16 cellular contexts compared by ENCODE assay signal in the genomic region with DNA sequence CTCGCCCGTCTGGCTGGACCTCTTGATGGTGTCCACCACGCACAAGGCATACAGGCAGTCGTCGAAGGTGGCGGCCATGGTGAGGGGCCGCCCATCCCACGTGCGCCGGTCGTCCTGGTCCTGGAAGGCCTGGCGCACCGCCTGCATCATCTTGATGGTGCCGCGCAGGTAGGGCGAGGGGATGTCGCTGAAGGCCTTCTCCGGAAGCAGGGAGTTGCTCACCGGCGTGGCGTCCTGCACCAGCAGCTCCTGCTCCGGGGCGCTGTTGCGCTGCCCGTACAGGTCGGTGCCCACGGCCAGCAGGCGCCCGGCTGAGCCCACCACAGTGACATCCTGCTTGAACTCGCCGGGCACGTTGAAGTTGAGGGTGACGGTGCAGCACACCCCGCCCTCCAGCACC. TPM values are rescaled to one million over a fixed set of nuclear protein-coding genes. Genes with fewer than 3 reads are reported as not detected.
DNase-seq lines count a peak whose midpoint lies in the region; ATAC-seq and TF ChIP-seq lines count a peak whose summit lies in the region.
"Had no signal": no experiment of that assay in that cellular context is flagged by ENCODE, and none has a peak within 500 bp of the region (broad histone marks: within the 10 kb centered on the region; RNA-seq: fewer than 3 reads in every experiment).

No MANE protein-coding gene starts in this region.

- in situ Hi-C loops in GM13976 (cut with MboI; ENCODE audit: low sequenced_read_pairs, unreplicated experiment), result no loop called here

- peaks cover 12% of the 10 kb centered on the region for H3K4me1 ChIP-seq in mesenchymal stem cell (ENCODE audit: control insufficient read depth, insufficient read depth, low read depth, low read length)

- H3K27me3 Mint-ChIP-seq in chondrocyte (ENCODE audit: low read depth), result no peaks in the 10 kb centered on the region
- H3K27me3 Mint-ChIP-seq in endothelial cell (ENCODE audit: unreplicated experiment), result peaks cover 8% of the 10 kb centered on the region
- H3K27me3 Mint-ChIP-seq in stimulated activated memory B cell treated with anti-CD40 and anti-IgM and Interleukin-4, amounts not matched to agents 10 μg/mL and 1 μg/mL and 100 μg/mL, for 72 hours, result no peaks in the 10 kb centered on the region

- H3K27ac Mint-ChIP-seq in chondrocyte (ENCODE audit: unreplicated experiment), result no peak overlapping the region
- H3K27ac Mint-ChIP-seq in endothelial cell (ENCODE audit: unreplicated experiment), result no peak overlapping the region
- H3K27ac Mint-ChIP-seq in stimulated activated memory B cell treated with anti-CD40 and anti-IgM and Interleukin-4, amounts not matched to agents 10 μg/mL and 1 μg/mL and 100 μg/mL, for 72 hours, result peak overlapping the region; percentile 49
- H3K27ac Mint-ChIP-seq: CD4-positive, CD25-positive, alpha-beta regulatory T cell; CD8-positive, alpha-beta memory T cell; GM23338 had no signal

- no peak overlapping the region for H2BK5ac ChIP-seq in mesenchymal stem cell (ENCODE audit: low read depth, low read length, poor library complexity, severe bottlenecking)

- H3K27ac ChIP-seq in mesenchymal stem cell (ENCODE audit: low read length, poor library complexity, severe bottlenecking), result no peak overlapping the region

- no peak overlapping the region for H3K4me3 Mint-ChIP-seq in chondrocyte (ENCODE audit: unreplicated experiment)
- peak overlapping the region; percentile 67 for H3K4me3 Mint-ChIP-seq in endothelial cell (ENCODE audit: unreplicated experiment)
- no peak overlapping the region for H3K4me3 Mint-ChIP-seq in stimulated activated memory B cell treated with anti-CD40 and anti-IgM and Interleukin-4, amounts not matched to agents 10 μg/mL and 1 μg/mL and 100 μg/mL, for 72 hours
- H3K4me3 Mint-ChIP-seq: CD4-positive, CD25-positive, alpha-beta regulatory T cell; CD8-positive, alpha-beta memory T cell; GM23338; H9 had no signal

- no peak overlapping the region for H3K9ac ChIP-seq in mesenchymal stem cell (ENCODE audit: low read length)

- H3K9me3 Mint-ChIP-seq in chondrocyte (ENCODE audit: low read depth) (no peaks in the 10 kb centered on the region), endothelial cell (ENCODE audit: unreplicated experiment) (no peaks in the 10 kb centered on the region)
- H3K9me3 Mint-ChIP-seq in stimulated activated memory B cell treated with anti-CD40 and anti-IgM and Interleukin-4, amounts not matched to agents 10 μg/mL and 1 μg/mL and 100 μg/mL, for 72 hours, result no peaks in the 10 kb centered on the region
- H3K9me3 Mint-ChIP-seq: CD8-positive, alpha-beta memory T cell; GM23338; H9 had no signal

- no peak overlapping the region for H2BK15ac ChIP-seq in mesenchymal stem cell (ENCODE audit: low read depth, poor library complexity, severe bottlenecking)

- peaks cover 0 to 11% of the 10 kb centered on the region in 2 experiments for H3K36me3 ChIP-seq in mesenchymal stem cell (ENCODE audit: control insufficient read depth in 1 of 2, insufficient read depth in 2 of 2, low read depth in 1 of 2, low read length in 2 of 2)
- H3K36me3 ChIP-seq: BE2C had no signal

- H2AK5ac ChIP-seq in mesenchymal stem cell (ENCODE audit: low read length, severe bottlenecking), result no peak overlapping the region

- 97% methylated on average over 34 of the region's 34 CpGs for WGBS in mesenchymal stem cell

- no peak overlapping the region for H3K4me3 ChIP-seq in mesenchymal stem cell (ENCODE audit: insufficient read depth in 1 of 2, low read depth in 1 of 2, low read length in 2 of 2)
- H3K4me3 ChIP-seq: GM23338, K562 had no signal

- H3K36me3 Mint-ChIP-seq in chondrocyte (ENCODE audit: low read depth), result peaks cover 2% of the 10 kb centered on the region
- peaks cover 29% of the 10 kb centered on the region for H3K36me3 Mint-ChIP-seq in endothelial cell (ENCODE audit: low read depth, unreplicated experiment)
- peaks cover 22% of the 10 kb centered on the region for H3K36me3 Mint-ChIP-seq in stimulated activated memory B cell treated with anti-CD40 and anti-IgM and Interleukin-4, amounts not matched to agents 10 μg/mL and 1 μg/mL and 100 μg/mL, for 72 hours
- H3K36me3 Mint-ChIP-seq: CD4-positive, CD25-positive, alpha-beta regulatory T cell had no signal

- H3K27me3 ChIP-seq in mesenchymal stem cell (ENCODE audit: control insufficient read depth in 1 of 2, insufficient read depth in 1 of 2, low read length in 2 of 2), result no peaks in the 10 kb centered on the region
- H3K27me3 ChIP-seq: BE2C had no signal

- no peak overlapping the region for H3K14ac ChIP-seq in mesenchymal stem cell (ENCODE audit: low read length in 2 of 2)

- H3K18ac ChIP-seq in mesenchymal stem cell (ENCODE audit: low read depth in 1 of 2, low read length in 2 of 2), result no peak overlapping the region

- no peak overlapping the region for H2BK120ac ChIP-seq in mesenchymal stem cell (ENCODE audit: low read depth, low read length)

- peaks cover 15% of the 10 kb centered on the region for H3K4me1 Mint-ChIP-seq in chondrocyte (ENCODE audit: low read depth)
- peaks cover 35% of the 10 kb centered on the region for H3K4me1 Mint-ChIP-seq in endothelial cell (ENCODE audit: unreplicated experiment)
- peaks cover 33% of the 10 kb centered on the region for H3K4me1 Mint-ChIP-seq in stimulated activated memory B cell treated with anti-CD40 and anti-IgM and Interleukin-4, amounts not matched to agents 10 μg/mL and 1 μg/mL and 100 μg/mL, for 72 hours

- H4K91ac ChIP-seq in mesenchymal stem cell (ENCODE audit: low read length), result peak overlapping the region; percentile 45

- DNase-seq in chondrocyte (ENCODE audit: low spot score), result peak; percentile 92
- DNase-seq in endothelial cell (ENCODE audit: low spot score), result no peak
- no peak for DNase-seq in mesenchymal stem cell
- no peak for DNase-seq in HUDEP-2 (lab: John Stamatoyannopoulos, UW; ENCODE audit: unreplicated experiment in 76 of 76)
- DNase-seq in KG1 (lab: John Stamatoyannopoulos, UW), result no peak
- no peak for DNase-seq in GM13976 (ENCODE audit: low spot score)
- DNase-seq: ACHN; BE2C; C1 segment of cervical spinal cord; Caco-2; CD4-positive, CD25-positive, alpha-beta regulatory T cell; CD8-positive, alpha-beta memory T cell; H9 had no signal

- H2AFZ ChIP-seq in mesenchymal stem cell (ENCODE audit: low read depth, low read length), result no peak overlapping the region
- H2AFZ ChIP-seq: GM23338 had no signal

- TF ChIP-seq CTCF in chondrocyte (IDR thresholded peaks at IDR 0.05), result no peak
- TF ChIP-seq CTCF in endothelial cell (IDR thresholded peaks at IDR 0.05; ENCODE audit: unreplicated experiment), result no peak
- TF ChIP-seq CTCF in GM13976 (IDR thresholded peaks at IDR 0.05; ENCODE audit: borderline replicate concordance, control extremely low read depth, extremely low read depth, insufficient read depth, missing control alignments), result no peak

- H3K4ac ChIP-seq in mesenchymal stem cell (ENCODE audit: low read depth in 1 of 2, low read length in 2 of 2), result no peak overlapping the region

- no peaks in the 10 kb centered on the region for H3K9me3 ChIP-seq in mesenchymal stem cell (ENCODE audit: control insufficient read depth, low read length)
- H3K9me3 ChIP-seq: BE2C, Caco-2 had no signal

- H4K8ac ChIP-seq in mesenchymal stem cell (ENCODE audit: low read length), result no peak overlapping the region

- no peak for ATAC-seq in stimulated activated memory B cell treated with anti-CD40 and anti-IgM and Interleukin-4, amounts not matched to agents 10 μg/mL and 1 μg/mL and 100 μg/mL, for 72 hours
- ATAC-seq: GM23338, K562 had no signal

- H3K79me1 ChIP-seq in mesenchymal stem cell (replicated peaks; ENCODE audit: low read length, poor library complexity, severe bottlenecking), result peaks cover 2% of the 10 kb centered on the region

- H3K4me2 ChIP-seq in mesenchymal stem cell (ENCODE audit: low read length, poor library complexity, severe bottlenecking), result no peak overlapping the region
- H3K4me2 ChIP-seq: GM23338 had no signal

- no peak overlapping the region for H2BK12ac ChIP-seq in mesenchymal stem cell (ENCODE audit: low read length in 2 of 2)

- H3K23ac ChIP-seq in mesenchymal stem cell (ENCODE audit: low read length in 2 of 2), result no peak overlapping the region

RNA-seq across cellular contexts. Expression of gene TBC1D7, which starts 36.5 kb away (rescaled TPM):
- total RNA-seq in chondrocyte, result 19.4 to 21.7 TPM (median 19.8 TPM) in 3 replicates
- total RNA-seq in endothelial cell (ENCODE audit: unreplicated experiment), result 40.4 TPM
- 31.7 TPM for polyA plus RNA-seq in mesenchymal stem cell (2013, experiment 1 of 2)
- 30.4 TPM for polyA plus RNA-seq in mesenchymal stem cell (2013, experiment 2 of 2)
